16 cellular contexts compared by ENCODE assay signal in genomic region chr22:27476729-27477128, GRCh38.
DNase-seq lines count a peak whose midpoint lies in the region; ATAC-seq and TF ChIP-seq lines count a peak whose summit lies in the region.
"Had no signal": no experiment of that assay in that cellular context is flagged by ENCODE, and none has a peak within 500 bp of the region (broad histone marks: within the 10 kb centered on the region; RNA-seq: fewer than 3 reads in every experiment).

No MANE protein-coding gene starts in this region.

- H3K27ac Mint-ChIP-seq in HFFc6 (peak overlapping the region; percentile 94), WTC11 (no peak overlapping the region)
- H3K27ac Mint-ChIP-seq: activated CD8-positive, alpha-beta T cell treated with anti-CD3 and anti-CD28 coated beads for 36 hours; activated naive CD8-positive, alpha-beta T cell had no signal

- H3K27me3 Mint-ChIP-seq in HFFc6 (ENCODE audit: insufficient read depth) (no peaks in the 10 kb centered on the region; the same call in 1 of the 2 replicates), WTC11 (ENCODE audit: low read depth) (peaks cover 5% of the 10 kb centered on the region)
- H3K27me3 Mint-ChIP-seq: activated CD8-positive, alpha-beta T cell treated with anti-CD3 and anti-CD28 coated beads for 36 hours; activated naive CD8-positive, alpha-beta T cell had no signal

- no peaks in the 10 kb centered on the region for H3F3A ChIP-seq in smooth muscle cell (ENCODE audit: low read depth)

- H3K36me3 ChIP-seq in smooth muscle cell (ENCODE audit: low read depth), result no peaks in the 10 kb centered on the region
- H3K36me3 ChIP-seq: suprapubic skin had no signal

- peak overlapping the region; percentile 35 for H3K9ac ChIP-seq in smooth muscle cell (ENCODE audit: low read depth)

- H3K4me1 Mint-ChIP-seq in HFFc6 (ENCODE audit: low read depth) (peaks cover 35% of the 10 kb centered on the region), WTC11 (peaks cover 59% of the 10 kb centered on the region)

- no peaks in the 10 kb centered on the region for H3K79me2 ChIP-seq in smooth muscle cell (ENCODE audit: low read depth)

- no peaks in the 10 kb centered on the region for H4K20me1 ChIP-seq in smooth muscle cell (ENCODE audit: low read depth)

- no peak for TF ChIP-seq CTCF in HFFc6 (IDR thresholded peaks at IDR 0.05)
- no peak for TF ChIP-seq CTCF in smooth muscle cell (IDR thresholded peaks at IDR 0.05; ENCODE audit: borderline replicate concordance, insufficient read depth, poor library complexity, severe bottlenecking)
- TF ChIP-seq CTCF in WTC11 (IDR thresholded peaks at IDR 0.05), result no peak

- H3K9me3 Mint-ChIP-seq in HFFc6, result peaks cover 4% of the 10 kb centered on the region; the same call in 1 of the 2 replicates
- no peaks in the 10 kb centered on the region for H3K9me3 Mint-ChIP-seq in WTC11
- H3K9me3 Mint-ChIP-seq: activated CD8-positive, alpha-beta T cell treated with anti-CD3 and anti-CD28 coated beads for 36 hours had no signal

- H3K4me3 ChIP-seq in smooth muscle cell, result no peak overlapping the region
- H3K4me3 ChIP-seq: suprapubic skin had no signal

- H3K4me3 Mint-ChIP-seq in HFFc6, result peak overlapping the region; percentile 81
- H3K4me3 Mint-ChIP-seq in WTC11, result no peak overlapping the region
- H3K4me3 Mint-ChIP-seq: activated CD8-positive, alpha-beta T cell treated with anti-CD3 and anti-CD28 coated beads for 36 hours; activated naive CD8-positive, alpha-beta T cell had no signal

- ATAC-seq in WTC11 (no peak), GM21381 (IDR thresholded peaks at IDR 0.05; ENCODE audit: unreplicated experiment) (no peak)
- ATAC-seq: activated CD8-positive, alpha-beta T cell treated with anti-CD3 and anti-CD28 coated beads for 36 hours had no signal

- CTCF ChIA-PET in WTC11 (lab: Charles Lee), result no interaction called here

- H3K4me2 ChIP-seq in smooth muscle cell, result peak overlapping the region; percentile 49

- 21% methylated on average over 8 of the region's 8 CpGs for WGBS in smooth muscle cell (ENCODE audit: low lambda C conversion rate)

- H3K36me3 Mint-ChIP-seq in HFFc6 (ENCODE audit: low read depth) (peaks cover 6% of the 10 kb centered on the region), WTC11 (no peaks in the 10 kb centered on the region; the same call in 1 of the 2 replicates)
- H3K36me3 Mint-ChIP-seq: activated naive CD8-positive, alpha-beta T cell had no signal

- no peaks in the 10 kb centered on the region for H3K27me3 ChIP-seq in smooth muscle cell (ENCODE audit: low read depth)
- H3K27me3 ChIP-seq: suprapubic skin had no signal

- no peaks in the 10 kb centered on the region for H3K9me3 ChIP-seq in smooth muscle cell (replicated peaks; ENCODE audit: low read depth)
- H3K9me3 ChIP-seq: suprapubic skin had no signal

- DNase-seq in HFFc6, result peak; percentile 77
- peak; percentile 76 for DNase-seq in amniotic epithelial cell (ENCODE audit: low read depth)
- peak; percentile 76 for DNase-seq in iris pigment epithelial cell (ENCODE audit: low read depth)
- DNase-seq in smooth muscle cell (lab: John Stamatoyannopoulos, UW; ENCODE audit: unreplicated experiment), result no peak
- DNase-seq in WTC11 (ENCODE audit: low spot score), result no peak
- no peak for DNase-seq in GF-D8 (lab: John Stamatoyannopoulos, UW)
- no peak for DNase-seq in DMS 273 treated with DMSO at 0.1 percent for 48 hours (lab: John Stamatoyannopoulos, UW)
- DNase-seq: activated CD8-positive, alpha-beta T cell treated with anti-CD3 and anti-CD28 coated beads for 36 hours; DMS79; effector memory CD4-positive, alpha-beta T cell; NCI-H524 treated with DMSO at 0.1 percent for 48 hours; nucleus accumbens; stimulated activated CD4-positive, alpha-beta T cell treated with anti-CD3 and anti-CD28 coated beads, Interleukin-4, amount 100 ng/mL, for 4 hours had no signal

- POLR2A ChIA-PET in WTC11 (lab: Charles Lee), result interaction anchor here (0.5 kb wide), 1 partner anchor 58 kb away, joined by 3 read pairs; no protein-coding TSS in a partner anchor

- peaks cover 35% of the 10 kb centered on the region for H3K4me1 ChIP-seq in smooth muscle cell (ENCODE audit: low read depth)

- peak overlapping the region; percentile 90 for H3K27ac ChIP-seq in smooth muscle cell (ENCODE audit: low read depth)
- H3K27ac ChIP-seq: suprapubic skin had no signal

- no peak overlapping the region for H2AFZ ChIP-seq in smooth muscle cell (ENCODE audit: low read depth)

TF ChIP-seq in WTC11, 78 proteins besides CTCF, POLR2A, EP300 and RAD21 (continues in another document):
- no peak for TF ChIP-seq JAZF1 (CRISPR knock-in tag; IDR thresholded peaks at IDR 0.05)
- TF ChIP-seq IRF2 (CRISPR knock-in tag; IDR thresholded peaks at IDR 0.05; ENCODE audit: borderline replicate concordance, low read depth), result no peak
- no peak for TF ChIP-seq E2F1 (CRISPR knock-in tag; IDR thresholded peaks at IDR 0.05)
- TF ChIP-seq MYBL2 (CRISPR knock-in tag; IDR thresholded peaks at IDR 0.05), result no peak
- TF ChIP-seq TEAD4 (CRISPR knock-in tag; IDR thresholded peaks at IDR 0.05), result no peak
- no peak for TF ChIP-seq CREM (CRISPR knock-in tag; IDR thresholded peaks at IDR 0.05)
- TF ChIP-seq EMX1 (CRISPR knock-in tag; IDR thresholded peaks at IDR 0.05), result no peak
- no peak for TF ChIP-seq HMGA2 (CRISPR knock-in tag; IDR thresholded peaks at IDR 0.05)
- no peak for TF ChIP-seq PRDM15 (CRISPR knock-in tag; IDR thresholded peaks at IDR 0.05)
- TF ChIP-seq NFYB (CRISPR knock-in tag; conservative IDR thresholded peaks at IDR 0.05; ENCODE audit: low read depth), result no peak
- no peak for TF ChIP-seq SP1 (CRISPR knock-in tag; conservative IDR thresholded peaks at IDR 0.05)
- no peak for TF ChIP-seq ZNF219 (CRISPR knock-in tag; IDR thresholded peaks at IDR 0.05; ENCODE audit: borderline replicate concordance)
- no peak for TF ChIP-seq HMGXB4 (CRISPR knock-in tag; IDR thresholded peaks at IDR 0.05)
- no peak for TF ChIP-seq ZNF317 (CRISPR knock-in tag; IDR thresholded peaks at IDR 0.05; ENCODE audit: borderline replicate concordance, low read depth)

Comparison
In these comparisons a context has a peak if more than half of its experiments do, and no peak if none do; other contexts are left out.
1. DNase-seq: peak in HFFc6 (single experiment), amniotic epithelial cell (single experiment) and iris pigment epithelial cell (single experiment); none in smooth muscle cell (single experiment), WTC11 (single experiment), GF-D8 (single experiment) and DMS 273 treated with DMSO at 0.1 percent for 48 hours (single experiment).